ENCODE assay signal across 8 cellular contexts in genomic region chr17:1179112-1179634, GRCh38. TPM values are rescaled to one million over a fixed set of nuclear protein-coding genes. Genes with fewer than 3 reads are reported as not detected.
DNase-seq lines count a peak whose midpoint lies in the region; ATAC-seq, FAIRE-seq and TF ChIP-seq lines count a peak whose summit lies in the region.

No MANE protein-coding gene starts in this region.

- DNase-seq in A549 (ENCODE audit: low read depth in 1 of 2, low spot score in 1 of 2) (no peak), chondrocyte (ENCODE audit: low spot score) (no peak), NAMALWA (ENCODE audit: low spot score) (no peak)
- no peak for DNase-seq in stimulated activated CD4-positive, alpha-beta T cell treated with anti-CD3 and anti-CD28 coated beads, Interleukin-4, amount 100 ng/mL, for 1 hour

- peaks cover 55% of the 10 kb centered on the region for H3K4me1 Mint-ChIP-seq in chondrocyte (ENCODE audit: low read depth)

- H3K9ac ChIP-seq in KMS-11 (no peak overlapping the region), mucosa of rectum (ENCODE audit: low read depth in 1 of 2, low read length in 2 of 2) (peak overlapping the region in 1 of 2 donors; percentile 56)

- FAIRE-seq in A549 (lab: Jason Lieb, UNC) = no peak

- WGBS in A549 (ENCODE audit: missing lambda C conversion rate) = 37% methylated on average over 9 of the region's 47 CpGs

- no peak for TF ChIP-seq POLR2A in A549 (IDR thresholded peaks at IDR 0.05; ENCODE audit: low read length)

- H3K27ac Mint-ChIP-seq in chondrocyte (ENCODE audit: unreplicated experiment) = peak overlapping the region; percentile 77

- TF ChIP-seq EP300 in A549 (IDR thresholded peaks at IDR 0.05) = no peak

- H3K27ac ChIP-seq in A549 (peak overlapping the region; percentile 80 to 91), KMS-11 (no peak overlapping the region), mucosa of rectum (ENCODE audit: low read depth in 2 of 2, low read length in 2 of 2) (no peak overlapping the region)

- H3K4me2 ChIP-seq in A549 = peak overlapping the region; percentile 100
- H3K4me2 ChIP-seq in KMS-11 = peak overlapping the region; percentile 39; the same call in 1 of the 2 replicates

- CTCF ChIA-PET in A549 (lab: Yijun Ruan, JAX) = interaction anchor here (0.6 to 4.8 kb wide), 4 partner anchors 9 to 53 kb away, joined by 3 to 37 read pairs (median 4); no protein-coding TSS in a partner anchor

- peak overlapping the region; percentile 81 for H3K4me3 Mint-ChIP-seq in chondrocyte (ENCODE audit: unreplicated experiment)

- no peaks in the 10 kb centered on the region for H4K20me1 ChIP-seq in KMS-11 (ENCODE audit: insufficient read depth)

- H3K9me3 ChIP-seq in A549 (no peaks in the 10 kb centered on the region), mucosa of rectum (ENCODE audit: control insufficient read depth in 2 of 2, low read length in 2 of 2) (no peaks in the 10 kb centered on the region)

- peaks cover 15% of the 10 kb centered on the region for H3K27me3 ChIP-seq in KMS-11 (ENCODE audit: insufficient read depth, low read depth)
- H3K27me3 ChIP-seq in mucosa of rectum (ENCODE audit: control insufficient read depth in 2 of 2, insufficient read depth in 2 of 2, low read length in 2 of 2) = no peaks in the 10 kb centered on the region

- H3K36me3 Mint-ChIP-seq in chondrocyte (ENCODE audit: low read depth) = no peaks in the 10 kb centered on the region

- peak; percentile 6 to 55; a peak in 3 of 6 replicates for ATAC-seq in A549
- no peak for ATAC-seq in HG03025 (IDR thresholded peaks at IDR 0.05; ENCODE audit: low FRiP score, unreplicated experiment)
- ATAC-seq in GM19397 (IDR thresholded peaks at IDR 0.05; ENCODE audit: unreplicated experiment) = no peak

- no peaks in the 10 kb centered on the region for H3K79me2 ChIP-seq in KMS-11 (ENCODE audit: insufficient read depth, low read depth)

- POLR2A ChIA-PET in A549 (lab: Yijun Ruan, JAX) = no interaction called here

- TF ChIP-seq CTCF in A549 (IDR thresholded peaks at IDR 0.05) (no peak), KMS-11 (conservative IDR thresholded peaks at IDR 0.05; ENCODE audit: low read depth, low read length) (no peak), chondrocyte (IDR thresholded peaks at IDR 0.05) (no peak)

- H3K4me3 ChIP-seq in A549 (peak overlapping the region; percentile 86), KMS-11 (IDR thresholded peaks at IDR 0.05; ENCODE audit: insufficient read depth, low read depth, low read length) (no peak overlapping the region), mucosa of rectum (ENCODE audit: low read length in 2 of 2) (peak overlapping the region; percentile 41 to 60)

- H3K4me1 ChIP-seq in A549 (peaks cover 6% of the 10 kb centered on the region; the same call in 1 of the 3 replicates), KMS-11 (ENCODE audit: low read depth, poor library complexity, severe bottlenecking) (no peaks in the 10 kb centered on the region), mucosa of rectum (ENCODE audit: control insufficient read depth in 2 of 2, insufficient read depth in 2 of 2, low read length in 2 of 2) (peaks cover 4 to 8% of the 10 kb centered on the region in 2 donors)

- TF ChIP-seq RAD21 in A549 (conservative IDR thresholded peaks at IDR 0.05 in 1 of 2, IDR thresholded peaks at IDR 0.05 in 1 of 2) = no peak

- no peaks in the 10 kb centered on the region for H3K27me3 Mint-ChIP-seq in chondrocyte (ENCODE audit: low read depth)

- H3K36me3 ChIP-seq in KMS-11 (ENCODE audit: insufficient read depth) = no peaks in the 10 kb centered on the region
- H3K36me3 ChIP-seq in mucosa of rectum (ENCODE audit: control insufficient read depth in 2 of 2, insufficient read depth in 2 of 2, low read length in 2 of 2) = no peaks in the 10 kb centered on the region

- no peak overlapping the region; the same call in 1 of the 2 replicates for H2AFZ ChIP-seq in KMS-11 (ENCODE audit: low read depth)

- no peaks in the 10 kb centered on the region for H3K9me3 Mint-ChIP-seq in chondrocyte (ENCODE audit: low read depth)

TF ChIP-seq in A549, 52 proteins besides CTCF, POLR2A, EP300 and RAD21:
- TF ChIP-seq RNF2 (IDR thresholded peaks at IDR 0.05; ENCODE audit: borderline replicate concordance, low read depth) (peak; percentile 54; the same call in 1 of the 2 replicates), JUNB (IDR thresholded peaks at IDR 0.05) (no peak)

RNA-seq across cellular contexts. Expression of gene ABR, which starts 0.6 kb away (rescaled TPM):
- polyA plus RNA-seq in A549 (2011; rRNA removed) = 62.5 and 70.9 TPM in 2 replicates
- polyA plus RNA-seq in A549 (2012; cell fraction: cytosol; rRNA removed) = 128 and 131 TPM in 2 replicates
- polyA plus RNA-seq in A549 (2012; cell fraction: nucleus; rRNA removed) = 168 and 237 TPM in 2 replicates
- polyA plus RNA-seq in A549 (2017; fragmentation: RNase III; extraction: RNeasy Plus Mini Kit Qiagen cat#74134 plus additional on column Dnase treatment) = 68.8 to 78.0 TPM (median 73.8 TPM) in 3 replicates
- polyA minus RNA-seq in A549 (2011; rRNA and poly(A)+ RNA removed) = 103 and 133 TPM in 2 replicates
- 114 to 129 TPM (median 119 TPM) in 3 replicates for total RNA-seq in chondrocyte

Comparison
In these comparisons a context has a peak if more than half of its experiments do, and no peak if none do; other contexts are left out.
1. ATAC-seq: peak in A549 (2 of 2); none in HG03025 (single experiment) and GM19397 (single experiment).
2. H3K27ac ChIP-seq: peak in A549 (2 of 2); none in KMS-11 (single experiment) and mucosa of rectum (0 of 2).